ENCODE assay signal across 1 cellular context in genomic region chr1:170853867-170854266, GRCh38.
TF ChIP-seq lines count a peak whose summit lies in the region.

No MANE protein-coding gene starts in this region.

TF ChIP-seq in SK-N-SH, 30 proteins besides CTCF, POLR2A, EP300 and RAD21 (continued from another document):
- TF ChIP-seq REST (IDR thresholded peaks at IDR 0.05; ENCODE audit: low read depth, low read length): no peak
- TF ChIP-seq MEF2A (IDR thresholded peaks at IDR 0.05; ENCODE audit: borderline replicate concordance, low read depth): no peak
- TF ChIP-seq SMC3 (IDR thresholded peaks at IDR 0.05; ENCODE audit: low read depth, low read length): no peak
- TF ChIP-seq YY1 (IDR thresholded peaks at IDR 0.05; ENCODE audit: low read depth): no peak
- no peak for TF ChIP-seq GATA2 (CRISPR knock-in tag; IDR thresholded peaks at IDR 0.05)
- TF ChIP-seq RFX5 (IDR thresholded peaks at IDR 0.05; ENCODE audit: low read length): no peak
- TF ChIP-seq RCOR1 (IDR thresholded peaks at IDR 0.05; ENCODE audit: low read length): no peak
- no peak for TF ChIP-seq TCF12 (IDR thresholded peaks at IDR 0.05)
- TF ChIP-seq GABPA (IDR thresholded peaks at IDR 0.05; ENCODE audit: low read depth): no peak
- no peak for TF ChIP-seq FOXJ3 (CRISPR knock-in tag; IDR thresholded peaks at IDR 0.05)
- no peak for TF ChIP-seq RXRA (IDR thresholded peaks at IDR 0.05; ENCODE audit: borderline replicate concordance, low read depth)
- TF ChIP-seq MAX (IDR thresholded peaks at IDR 0.05; ENCODE audit: low read depth): no peak
- no peak for TF ChIP-seq ZBTB33 (IDR thresholded peaks at IDR 0.05; ENCODE audit: borderline replicate concordance, low read depth)
- no peak for TF ChIP-seq USF1 (IDR thresholded peaks at IDR 0.05; ENCODE audit: borderline replicate concordance, low read depth)
- no peak for TF ChIP-seq SIN3A (IDR thresholded peaks at IDR 0.05; ENCODE audit: borderline replicate concordance, low read depth, low read length)
